In the genomic region with DNA sequence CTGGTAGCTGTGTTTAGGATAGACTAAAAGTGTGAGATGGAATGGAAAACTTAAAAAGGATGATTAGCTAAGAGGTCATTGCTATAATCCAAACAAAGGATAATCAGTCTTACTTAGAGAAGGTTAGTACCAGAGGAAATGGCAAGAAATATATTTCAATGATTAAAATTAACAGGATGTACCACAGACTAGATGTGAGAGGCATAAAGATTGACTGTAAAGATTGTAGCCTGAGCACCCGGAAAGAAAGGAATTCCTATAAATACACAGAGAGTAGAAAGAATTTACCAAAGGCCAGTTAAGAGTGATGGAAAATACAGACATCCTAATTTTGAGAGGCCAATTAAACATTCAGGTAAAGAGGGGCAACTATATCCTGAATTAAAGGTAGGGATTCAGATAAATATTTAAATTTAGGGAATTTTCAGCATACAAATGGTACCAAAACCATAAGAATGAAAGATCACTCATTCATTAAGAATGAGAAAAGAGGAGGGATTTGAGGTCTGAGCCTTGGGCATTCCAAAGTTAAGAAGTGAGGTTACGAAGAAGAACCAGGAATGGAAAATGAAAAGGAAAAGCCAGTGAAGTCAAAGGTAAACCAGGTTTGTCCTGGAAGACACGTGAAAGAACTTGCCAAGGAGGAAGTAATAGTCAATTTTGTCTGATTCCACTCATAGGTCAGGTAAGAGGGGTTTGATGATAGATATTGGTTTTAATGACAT, we compare ENCODE assay signal across 2 cellular contexts.
TF ChIP-seq lines count a peak whose summit lies in the region.

No MANE protein-coding gene starts in this region.

TF ChIP-seq in HCT116, 20 proteins besides CTCF, POLR2A, EP300 and RAD21:
- TF ChIP-seq ELF1 (IDR thresholded peaks at IDR 0.05; ENCODE audit: borderline replicate concordance, low read depth) (no peak), EGR1 (IDR thresholded peaks at IDR 0.05; ENCODE audit: low read depth) (no peak), CEBPB (IDR thresholded peaks at IDR 0.05; ENCODE audit: low read depth) (no peak), EZH2phosphoT487 (IDR thresholded peaks at IDR 0.05; ENCODE audit: borderline replicate concordance) (no peak)
TF ChIP-seq in HCT116: peak in this region for 0.

TF ChIP-seq in GM12878, 131 proteins besides CTCF, POLR2A, EP300 and RAD21:
- TF ChIP-seq KDM1A (IDR thresholded peaks at IDR 0.05; ENCODE audit: borderline replicate concordance) (no peak), MTA3 (IDR thresholded peaks at IDR 0.05; ENCODE audit: borderline replicate concordance, low read length) (no peak), GATAD2B (conservative IDR thresholded peaks at IDR 0.05; ENCODE audit: low read depth) (no peak), TAF1 (IDR thresholded peaks at IDR 0.05; ENCODE audit: borderline replicate concordance, low read depth, low read length) (no peak), CREB1 (IDR thresholded peaks at IDR 0.05; ENCODE audit: low read depth) (no peak), IKZF1 (conservative IDR thresholded peaks at IDR 0.05) (peak; percentile 8; the same call in 1 of the 2 replicates), NFXL1 (IDR thresholded peaks at IDR 0.05; ENCODE audit: borderline replicate concordance) (no peak), PML (IDR thresholded peaks at IDR 0.05; ENCODE audit: low read length) (no peak), CHD1 (IDR thresholded peaks at IDR 0.05; ENCODE audit: low read depth, low read length) (no peak), RELA (IDR thresholded peaks at IDR 0.05; ENCODE audit: borderline replicate concordance, partially characterized antibody) (no peak), ZZZ3 (IDR thresholded peaks at IDR 0.05; ENCODE audit: control insufficient read depth, insufficient read length, low read depth) (no peak)
- TF ChIP-seq, protein P1, sequence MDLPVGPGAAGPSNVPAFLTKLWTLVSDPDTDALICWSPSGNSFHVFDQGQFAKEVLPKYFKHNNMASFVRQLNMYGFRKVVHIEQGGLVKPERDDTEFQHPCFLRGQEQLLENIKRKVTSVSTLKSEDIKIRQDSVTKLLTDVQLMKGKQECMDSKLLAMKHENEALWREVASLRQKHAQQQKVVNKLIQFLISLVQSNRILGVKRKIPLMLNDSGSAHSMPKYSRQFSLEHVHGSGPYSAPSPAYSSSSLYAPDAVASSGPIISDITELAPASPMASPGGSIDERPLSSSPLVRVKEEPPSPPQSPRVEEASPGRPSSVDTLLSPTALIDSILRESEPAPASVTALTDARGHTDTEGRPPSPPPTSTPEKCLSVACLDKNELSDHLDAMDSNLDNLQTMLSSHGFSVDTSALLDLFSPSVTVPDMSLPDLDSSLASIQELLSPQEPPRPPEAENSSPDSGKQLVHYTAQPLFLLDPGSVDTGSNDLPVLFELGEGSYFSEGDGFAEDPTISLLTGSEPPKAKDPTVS (IDR thresholded peaks at IDR 0.05; ENCODE audit: low read depth, low read length), result no peak
- TF ChIP-seq, protein P2, sequence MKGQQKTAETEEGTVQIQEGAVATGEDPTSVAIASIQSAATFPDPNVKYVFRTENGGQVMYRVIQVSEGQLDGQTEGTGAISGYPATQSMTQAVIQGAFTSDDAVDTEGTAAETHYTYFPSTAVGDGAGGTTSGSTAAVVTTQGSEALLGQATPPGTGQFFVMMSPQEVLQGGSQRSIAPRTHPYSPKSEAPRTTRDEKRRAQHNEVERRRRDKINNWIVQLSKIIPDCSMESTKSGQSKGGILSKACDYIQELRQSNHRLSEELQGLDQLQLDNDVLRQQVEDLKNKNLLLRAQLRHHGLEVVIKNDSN (IDR thresholded peaks at IDR 0.05; ENCODE audit: borderline replicate concordance, extremely low read length, insufficient read depth, low read depth, low read length), result no peak
- TF ChIP-seq, protein P3, sequence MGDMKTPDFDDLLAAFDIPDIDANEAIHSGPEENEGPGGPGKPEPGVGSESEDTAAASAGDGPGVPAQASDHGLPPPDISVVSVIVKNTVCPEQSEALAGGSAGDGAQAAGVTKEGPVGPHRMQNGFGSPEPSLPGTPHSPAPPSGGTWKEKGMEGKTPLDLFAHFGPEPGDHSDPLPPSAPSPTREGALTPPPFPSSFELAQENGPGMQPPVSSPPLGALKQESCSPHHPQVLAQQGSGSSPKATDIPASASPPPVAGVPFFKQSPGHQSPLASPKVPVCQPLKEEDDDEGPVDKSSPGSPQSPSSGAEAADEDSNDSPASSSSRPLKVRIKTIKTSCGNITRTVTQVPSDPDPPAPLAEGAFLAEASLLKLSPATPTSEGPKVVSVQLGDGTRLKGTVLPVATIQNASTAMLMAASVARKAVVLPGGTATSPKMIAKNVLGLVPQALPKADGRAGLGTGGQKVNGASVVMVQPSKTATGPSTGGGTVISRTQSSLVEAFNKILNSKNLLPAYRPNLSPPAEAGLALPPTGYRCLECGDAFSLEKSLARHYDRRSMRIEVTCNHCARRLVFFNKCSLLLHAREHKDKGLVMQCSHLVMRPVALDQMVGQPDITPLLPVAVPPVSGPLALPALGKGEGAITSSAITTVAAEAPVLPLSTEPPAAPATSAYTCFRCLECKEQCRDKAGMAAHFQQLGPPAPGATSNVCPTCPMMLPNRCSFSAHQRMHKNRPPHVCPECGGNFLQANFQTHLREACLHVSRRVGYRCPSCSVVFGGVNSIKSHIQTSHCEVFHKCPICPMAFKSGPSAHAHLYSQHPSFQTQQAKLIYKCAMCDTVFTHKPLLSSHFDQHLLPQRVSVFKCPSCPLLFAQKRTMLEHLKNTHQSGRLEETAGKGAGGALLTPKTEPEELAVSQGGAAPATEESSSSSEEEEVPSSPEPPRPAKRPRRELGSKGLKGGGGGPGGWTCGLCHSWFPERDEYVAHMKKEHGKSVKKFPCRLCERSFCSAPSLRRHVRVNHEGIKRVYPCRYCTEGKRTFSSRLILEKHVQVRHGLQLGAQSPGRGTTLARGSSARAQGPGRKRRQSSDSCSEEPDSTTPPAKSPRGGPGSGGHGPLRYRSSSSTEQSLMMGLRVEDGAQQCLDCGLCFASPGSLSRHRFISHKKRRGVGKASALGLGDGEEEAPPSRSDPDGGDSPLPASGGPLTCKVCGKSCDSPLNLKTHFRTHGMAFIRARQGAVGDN (IDR thresholded peaks at IDR 0.05), result 0 out of 2 replicates have a peak, but pooled peaks have one; percentile 46
- TF ChIP-seq, protein P4, sequence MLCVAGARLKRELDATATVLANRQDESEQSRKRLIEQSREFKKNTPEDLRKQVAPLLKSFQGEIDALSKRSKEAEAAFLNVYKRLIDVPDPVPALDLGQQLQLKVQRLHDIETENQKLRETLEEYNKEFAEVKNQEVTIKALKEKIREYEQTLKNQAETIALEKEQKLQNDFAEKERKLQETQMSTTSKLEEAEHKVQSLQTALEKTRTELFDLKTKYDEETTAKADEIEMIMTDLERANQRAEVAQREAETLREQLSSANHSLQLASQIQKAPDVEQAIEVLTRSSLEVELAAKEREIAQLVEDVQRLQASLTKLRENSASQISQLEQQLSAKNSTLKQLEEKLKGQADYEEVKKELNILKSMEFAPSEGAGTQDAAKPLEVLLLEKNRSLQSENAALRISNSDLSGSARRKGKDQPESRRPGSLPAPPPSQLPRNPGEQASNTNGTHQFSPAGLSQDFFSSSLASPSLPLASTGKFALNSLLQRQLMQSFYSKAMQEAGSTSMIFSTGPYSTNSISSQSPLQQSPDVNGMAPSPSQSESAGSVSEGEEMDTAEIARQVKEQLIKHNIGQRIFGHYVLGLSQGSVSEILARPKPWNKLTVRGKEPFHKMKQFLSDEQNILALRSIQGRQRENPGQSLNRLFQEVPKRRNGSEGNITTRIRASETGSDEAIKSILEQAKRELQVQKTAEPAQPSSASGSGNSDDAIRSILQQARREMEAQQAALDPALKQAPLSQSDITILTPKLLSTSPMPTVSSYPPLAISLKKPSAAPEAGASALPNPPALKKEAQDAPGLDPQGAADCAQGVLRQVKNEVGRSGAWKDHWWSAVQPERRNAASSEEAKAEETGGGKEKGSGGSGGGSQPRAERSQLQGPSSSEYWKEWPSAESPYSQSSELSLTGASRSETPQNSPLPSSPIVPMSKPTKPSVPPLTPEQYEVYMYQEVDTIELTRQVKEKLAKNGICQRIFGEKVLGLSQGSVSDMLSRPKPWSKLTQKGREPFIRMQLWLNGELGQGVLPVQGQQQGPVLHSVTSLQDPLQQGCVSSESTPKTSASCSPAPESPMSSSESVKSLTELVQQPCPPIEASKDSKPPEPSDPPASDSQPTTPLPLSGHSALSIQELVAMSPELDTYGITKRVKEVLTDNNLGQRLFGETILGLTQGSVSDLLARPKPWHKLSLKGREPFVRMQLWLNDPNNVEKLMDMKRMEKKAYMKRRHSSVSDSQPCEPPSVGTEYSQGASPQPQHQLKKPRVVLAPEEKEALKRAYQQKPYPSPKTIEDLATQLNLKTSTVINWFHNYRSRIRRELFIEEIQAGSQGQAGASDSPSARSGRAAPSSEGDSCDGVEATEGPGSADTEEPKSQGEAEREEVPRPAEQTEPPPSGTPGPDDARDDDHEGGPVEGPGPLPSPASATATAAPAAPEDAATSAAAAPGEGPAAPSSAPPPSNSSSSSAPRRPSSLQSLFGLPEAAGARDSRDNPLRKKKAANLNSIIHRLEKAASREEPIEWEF (IDR thresholded peaks at IDR 0.05; ENCODE audit: insufficient replicate concordance, low read depth, low read length), result no peak
